In the genomic region with DNA sequence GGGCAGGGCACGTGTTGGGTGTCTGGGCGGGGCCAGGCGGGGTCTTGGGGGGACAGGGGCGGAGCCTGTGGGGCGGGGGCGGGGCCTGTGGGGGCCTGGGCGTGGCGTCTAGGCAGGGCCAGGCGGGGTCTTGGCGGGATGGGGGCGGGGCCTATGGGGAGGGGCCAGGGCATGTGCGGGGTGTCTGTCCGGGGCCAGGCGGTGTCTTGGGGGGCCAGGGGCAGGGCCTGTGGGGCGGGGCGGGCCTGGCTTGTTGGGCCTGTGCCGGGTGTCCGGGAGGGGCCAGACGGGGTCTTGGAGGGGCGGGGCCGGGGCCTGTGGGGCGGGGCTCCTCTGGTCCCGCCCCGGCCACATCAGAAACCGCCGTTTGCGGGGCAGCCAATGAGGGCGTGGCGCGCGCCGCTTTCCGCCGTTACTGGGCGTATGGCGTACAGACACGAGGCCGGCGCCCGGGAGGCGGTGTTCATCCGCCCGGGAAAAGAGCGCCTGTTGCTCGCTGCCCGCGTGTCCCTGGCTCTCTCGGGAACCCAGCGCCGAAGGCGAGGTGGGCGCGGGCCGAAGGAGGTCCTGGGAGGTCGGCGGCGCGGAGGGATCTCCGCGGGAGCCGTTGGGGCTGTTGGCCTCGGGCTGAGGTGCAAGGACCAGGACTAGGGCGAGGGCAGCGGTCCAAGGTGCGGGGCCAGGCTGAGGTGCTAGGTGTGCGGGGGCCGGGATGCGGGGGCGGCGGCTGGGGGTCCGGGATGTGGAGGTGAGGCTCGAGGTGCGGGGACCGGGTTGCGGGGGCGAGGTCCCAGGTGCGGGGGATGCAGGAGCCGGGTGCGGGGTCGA, we compare ENCODE assay signal across 1 cellular context.
TF ChIP-seq lines count a peak whose summit lies in the region.

TSS of gene PIWIL1 (plus strand) at position 412 of the 828 bp plus-strand sequence. CDS start 4,705 bp downstream, outside the sequence.

TF ChIP-seq in SK-N-SH, 30 proteins besides CTCF, POLR2A, EP300 and RAD21 (continued from another document):
- TF ChIP-seq, protein P1, sequence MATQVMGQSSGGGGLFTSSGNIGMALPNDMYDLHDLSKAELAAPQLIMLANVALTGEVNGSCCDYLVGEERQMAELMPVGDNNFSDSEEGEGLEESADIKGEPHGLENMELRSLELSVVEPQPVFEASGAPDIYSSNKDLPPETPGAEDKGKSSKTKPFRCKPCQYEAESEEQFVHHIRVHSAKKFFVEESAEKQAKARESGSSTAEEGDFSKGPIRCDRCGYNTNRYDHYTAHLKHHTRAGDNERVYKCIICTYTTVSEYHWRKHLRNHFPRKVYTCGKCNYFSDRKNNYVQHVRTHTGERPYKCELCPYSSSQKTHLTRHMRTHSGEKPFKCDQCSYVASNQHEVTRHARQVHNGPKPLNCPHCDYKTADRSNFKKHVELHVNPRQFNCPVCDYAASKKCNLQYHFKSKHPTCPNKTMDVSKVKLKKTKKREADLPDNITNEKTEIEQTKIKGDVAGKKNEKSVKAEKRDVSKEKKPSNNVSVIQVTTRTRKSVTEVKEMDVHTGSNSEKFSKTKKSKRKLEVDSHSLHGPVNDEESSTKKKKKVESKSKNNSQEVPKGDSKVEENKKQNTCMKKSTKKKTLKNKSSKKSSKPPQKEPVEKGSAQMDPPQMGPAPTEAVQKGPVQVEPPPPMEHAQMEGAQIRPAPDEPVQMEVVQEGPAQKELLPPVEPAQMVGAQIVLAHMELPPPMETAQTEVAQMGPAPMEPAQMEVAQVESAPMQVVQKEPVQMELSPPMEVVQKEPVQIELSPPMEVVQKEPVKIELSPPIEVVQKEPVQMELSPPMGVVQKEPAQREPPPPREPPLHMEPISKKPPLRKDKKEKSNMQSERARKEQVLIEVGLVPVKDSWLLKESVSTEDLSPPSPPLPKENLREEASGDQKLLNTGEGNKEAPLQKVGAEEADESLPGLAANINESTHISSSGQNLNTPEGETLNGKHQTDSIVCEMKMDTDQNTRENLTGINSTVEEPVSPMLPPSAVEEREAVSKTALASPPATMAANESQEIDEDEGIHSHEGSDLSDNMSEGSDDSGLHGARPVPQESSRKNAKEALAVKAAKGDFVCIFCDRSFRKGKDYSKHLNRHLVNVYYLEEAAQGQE (IDR thresholded peaks at IDR 0.05; ENCODE audit: low read depth, low read length) = no peak
- TF ChIP-seq SMC3 (IDR thresholded peaks at IDR 0.05; ENCODE audit: low read depth, low read length) = no peak
- TF ChIP-seq PBX3 (IDR thresholded peaks at IDR 0.05) = no peak
TF ChIP-seq in SK-N-SH: peak in this region for 1.
